In genomic region chr2:18476484-18476883, GRCh38 we compare ENCODE assay signal across 26 cellular contexts.
DNase-seq lines count a peak whose midpoint lies in the region; FAIRE-seq and TF ChIP-seq lines count a peak whose summit lies in the region.
"Had no signal": no experiment of that assay in that cellular context is flagged by ENCODE, and none has a peak within 500 bp of the region (broad histone marks: within the 10 kb centered on the region; RNA-seq: fewer than 3 reads in every experiment).

No MANE protein-coding gene starts in this region.

- 95% methylated on average over 2 of the region's 3 CpGs for WGBS in mesenchymal stem cell

- no peak overlapping the region for H4K8ac ChIP-seq in mesenchymal stem cell (ENCODE audit: low read length)

- no peak overlapping the region for H4K91ac ChIP-seq in mesenchymal stem cell (ENCODE audit: low read length)

- H3K27me3 ChIP-seq in bronchial epithelial cell (ENCODE audit: control insufficient read depth, insufficient read depth, low read length): no peaks in the 10 kb centered on the region
- H3K27me3 ChIP-seq in mesenchymal stem cell (ENCODE audit: control insufficient read depth in 1 of 2, insufficient read depth in 1 of 2, low read length in 2 of 2): peaks cover 0 to 15% of the 10 kb centered on the region in 2 experiments
- H3K27me3 ChIP-seq in effector memory CD4-positive, alpha-beta T cell (replicated peaks; ENCODE audit: control insufficient read depth, insufficient read depth, low read length, poor library complexity, severe bottlenecking): no peaks in the 10 kb centered on the region
- peaks cover 11% of the 10 kb centered on the region; the same call in 1 of the 2 replicates for H3K27me3 ChIP-seq in HAP-1 (ENCODE audit: low read depth)
- H3K27me3 ChIP-seq: BLaER1 had no signal

- in situ Hi-C loops in HAP-1 (cut with MboI; ENCODE audit: low sequenced_read_pairs): no loop called here

- no peak overlapping the region for H3K9ac ChIP-seq in mesenchymal stem cell (ENCODE audit: low read length)
- H3K9ac ChIP-seq: BLaER1 had no signal

- H3K4me3 ChIP-seq in HEK293 (ENCODE audit: low read depth, low read length) (no peak overlapping the region), bronchial epithelial cell (ENCODE audit: low read depth, low read length) (no peak overlapping the region), mesenchymal stem cell (ENCODE audit: insufficient read depth in 1 of 2, low read depth in 1 of 2, low read length in 2 of 2) (no peak overlapping the region), HAP-1 (no peak overlapping the region)
- H3K4me3 ChIP-seq in effector memory CD4-positive, alpha-beta T cell (ENCODE audit: insufficient read depth, low read depth, low read length, poor library complexity, severe bottlenecking): no peak overlapping the region
- H3K4me3 ChIP-seq: BLaER1, GM12878 had no signal

- no peak overlapping the region for H3K23ac ChIP-seq in mesenchymal stem cell (ENCODE audit: low read length in 2 of 2)

- no peak overlapping the region for H3K18ac ChIP-seq in mesenchymal stem cell (ENCODE audit: low read depth in 1 of 2, low read length in 2 of 2)

- no peak overlapping the region for H2BK120ac ChIP-seq in mesenchymal stem cell (ENCODE audit: low read depth, low read length)

- H3K4me2 ChIP-seq in mesenchymal stem cell (ENCODE audit: low read length, poor library complexity, severe bottlenecking): no peak overlapping the region
- H3K4me2 ChIP-seq: BLaER1 had no signal

- H3K36me3 ChIP-seq in HEK293 (ENCODE audit: control insufficient read depth in 2 of 2, insufficient read depth in 1 of 2, low read length in 2 of 2) (no peaks in the 10 kb centered on the region), bronchial epithelial cell (ENCODE audit: control insufficient read depth, insufficient read depth, low read length) (no peaks in the 10 kb centered on the region), mesenchymal stem cell (ENCODE audit: control insufficient read depth in 1 of 2, insufficient read depth in 2 of 2, low read depth in 1 of 2, low read length in 2 of 2) (no peaks in the 10 kb centered on the region), HAP-1 (replicated peaks) (no peaks in the 10 kb centered on the region)
- H3K36me3 ChIP-seq in effector memory CD4-positive, alpha-beta T cell (ENCODE audit: control insufficient read depth, insufficient read depth, low read length): no peaks in the 10 kb centered on the region
- H3K36me3 ChIP-seq: BE2C, BLaER1 had no signal

- H3K9me3 ChIP-seq in HEK293 (ENCODE audit: control insufficient read depth, insufficient read depth, low read depth, low read length) (no peaks in the 10 kb centered on the region), mesenchymal stem cell (ENCODE audit: control insufficient read depth, low read length) (no peaks in the 10 kb centered on the region), HAP-1 (no peaks in the 10 kb centered on the region)
- H3K9me3 ChIP-seq in effector memory CD4-positive, alpha-beta T cell (ENCODE audit: control insufficient read depth, low read length): no peaks in the 10 kb centered on the region
- H3K9me3 ChIP-seq: BE2C, BLaER1 had no signal

- H3K27ac ChIP-seq in HEK293 (ENCODE audit: extremely low read depth, low read depth, low read length) (no peak overlapping the region), mesenchymal stem cell (ENCODE audit: low read length, poor library complexity, severe bottlenecking) (no peak overlapping the region)
- no peak overlapping the region for H3K27ac ChIP-seq in effector memory CD4-positive, alpha-beta T cell (ENCODE audit: insufficient read depth, low read length, poor library complexity, severe bottlenecking)
- H3K27ac ChIP-seq: BLaER1 had no signal

- no peak overlapping the region for H3K14ac ChIP-seq in mesenchymal stem cell (ENCODE audit: low read length in 2 of 2)

- no peak overlapping the region for H2AFZ ChIP-seq in mesenchymal stem cell (ENCODE audit: low read depth, low read length)

- H2BK5ac ChIP-seq in mesenchymal stem cell (ENCODE audit: low read depth, low read length, poor library complexity, severe bottlenecking): no peak overlapping the region

- no peak overlapping the region for H2BK12ac ChIP-seq in mesenchymal stem cell (ENCODE audit: low read length in 2 of 2)

- POLR2A ChIA-PET in HEK293 (lab: Yijun Ruan, JAX): no interaction called here

- DNase-seq in bronchial epithelial cell (ENCODE audit: low read depth): peak; percentile 18
- DNase-seq in mesenchymal stem cell: no peak
- DNase-seq in effector memory CD4-positive, alpha-beta T cell: no peak
- DNase-seq in HAP-1 (ENCODE audit: low spot score in 2 of 2): no peak
- DNase-seq in HTR-8/SVneo (ENCODE audit: insufficient read length, low spot score): no peak
- DNase-seq: 8988T; ACHN; BE2C; C1 segment of cervical spinal cord; CD4-positive, alpha-beta memory T cell; CD4-positive, CD25-positive, alpha-beta regulatory T cell; CD8-positive, alpha-beta memory T cell; COR-L47; DMS 273 treated with DMSO at 0.1 percent for 48 hours; DMS153; DMS53; DMS79; DND-41; EL; GDM1 had no signal

- H3K79me1 ChIP-seq in mesenchymal stem cell (replicated peaks; ENCODE audit: low read length, poor library complexity, severe bottlenecking): no peaks in the 10 kb centered on the region

- FAIRE-seq in bronchial epithelial cell (lab: Jason Lieb, UNC): no peak
- FAIRE-seq in HTR-8/SVneo (lab: Jason Lieb, UNC): no peak
- FAIRE-seq: A204.1, GM12878, GM12892, GM18507 had no signal

- H2BK15ac ChIP-seq in mesenchymal stem cell (ENCODE audit: low read depth, poor library complexity, severe bottlenecking): no peak overlapping the region

- peak overlapping the region; percentile 46 for H2AK5ac ChIP-seq in mesenchymal stem cell (ENCODE audit: low read length, severe bottlenecking)

- no peak overlapping the region for H3K4ac ChIP-seq in mesenchymal stem cell (ENCODE audit: low read depth in 1 of 2, low read length in 2 of 2)

- CTCF ChIA-PET in HEK293 (lab: Yijun Ruan, JAX): no interaction called here

- H3K4me1 ChIP-seq in HEK293 (ENCODE audit: control insufficient read depth, insufficient read depth, low read length): 0 out of 2 replicates have a peak, but pooled peaks cover 2% of the 10 kb centered on the region
- peaks cover 6% of the 10 kb centered on the region for H3K4me1 ChIP-seq in mesenchymal stem cell (ENCODE audit: control insufficient read depth, insufficient read depth, low read depth, low read length)
- no peaks in the 10 kb centered on the region for H3K4me1 ChIP-seq in effector memory CD4-positive, alpha-beta T cell (ENCODE audit: control insufficient read depth, insufficient read depth, low read length, poor library complexity, severe bottlenecking)
- H3K4me1 ChIP-seq in HAP-1: no peaks in the 10 kb centered on the region
- H3K4me1 ChIP-seq: BE2C, BLaER1 had no signal

- TF ChIP-seq CTCF in HEK293 (tag by site-specific recombination; IDR thresholded peaks at IDR 0.05) (no peak), bronchial epithelial cell (IDR thresholded peaks at IDR 0.05; ENCODE audit: insufficient read depth, low read length, severe bottlenecking) (no peak)

TF ChIP-seq in HEK293, 187 proteins besides CTCF, POLR2A, EP300 and RAD21:
- TF ChIP-seq GLIS1 (tag by site-specific recombination; IDR thresholded peaks at IDR 0.05) (no peak), KLF16 (tag by site-specific recombination; IDR thresholded peaks at IDR 0.05) (no peak), ZNF132 (tag by site-specific recombination; IDR thresholded peaks at IDR 0.05; ENCODE audit: borderline replicate concordance) (no peak), REST (tag by site-specific recombination; IDR thresholded peaks at IDR 0.05) (peak; percentile 68), ZNF350 (tag by site-specific recombination; IDR thresholded peaks at IDR 0.05) (no peak)
TF ChIP-seq in HEK293: peak in this region for 1.
